In the genomic region with DNA sequence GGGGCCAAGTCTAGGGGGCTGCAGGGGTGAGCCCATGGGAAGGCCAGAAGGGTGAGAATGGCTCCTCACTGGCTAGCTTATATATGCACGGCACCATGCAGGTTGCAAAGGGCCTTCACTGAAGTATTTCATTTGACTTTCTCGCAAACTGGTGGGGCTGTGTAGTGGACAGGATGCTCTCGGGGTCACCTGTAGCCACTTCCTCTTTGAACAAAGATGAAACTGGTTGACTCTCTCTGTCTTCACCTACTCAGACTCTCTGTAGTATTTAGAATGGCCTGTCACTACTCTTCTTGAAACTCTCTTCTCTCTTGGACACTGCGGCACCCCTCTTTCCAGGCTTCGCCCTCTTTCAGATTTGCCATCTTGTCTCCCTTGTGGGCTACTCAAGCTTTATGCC, we compare ENCODE assay signal across 21 cellular contexts.
"Had no signal": no experiment of that assay in that cellular context is flagged by ENCODE, and none has a peak within 500 bp of the region (broad histone marks: within the 10 kb centered on the region; RNA-seq: fewer than 3 reads in every experiment).

No MANE protein-coding gene starts in this region.

- ATAC-seq: activated CD8-positive, alpha-beta T cell treated with anti-CD3 and anti-CD28 coated beads for 36 hours; activated T-cell treated with anti-CD3 and anti-CD28 coated beads, Interleukin-2, amount 50 U/mL, for 4 hours; activated T-helper 17 cell treated with anti-CD3 and anti-CD28 coated beads, Interleukin-2, amount 50 U/mL, for 72 hours; effector memory CD8-positive, alpha-beta T cell; gastrocnemius medialis; natural killer cell treated with Interleukin-12 subunit alpha and Interleukin-12 subunit beta and Interleukin-15 and Interleukin-18, amount 100 ng/mL, for 72 hours; stimulated activated naive B cell treated with anti-CD40 and anti-IgM and Interleukin-4, amounts not matched to agents 10 μg/mL and 1 μg/mL and 100 μg/mL, for 72 hours had no signal

- DNase-seq: activated B cell treated with CpG ODN at 0.5 μM for 24 hours; activated CD4-positive, alpha-beta T cell treated with anti-CD3 and anti-CD28 coated beads, Interleukin-2, amount 50 U/mL, for 1 hour; activated CD8-positive, alpha-beta T cell treated with anti-CD3 and anti-CD28 coated beads for 36 hours; activated gamma-delta T cell treated with Interleukin-2 at 50 U/mL for 16 hours; activated naive CD4-positive, alpha-beta T cell treated with anti-CD3 and anti-CD28 coated beads, Interleukin-2, amount 50 U/mL, for 16 hours; activated T-cell treated with anti-CD3 and anti-CD28 coated beads, Interleukin-2, amount 50 U/mL, for 4 hours; amniotic stem cell; brain microvascular endothelial cell; cortex of kidney; effector memory CD8-positive, alpha-beta T cell; erythroblast; gastrocnemius medialis; glutamatergic neuron; left lung; mesendoderm; stimulated activated CD4-positive, alpha-beta T cell treated with anti-CD3 and anti-CD28 coated beads, Interleukin-1b, Interleukin-23, amount 100 ng/mL, for 48 hours; stimulated activated naive B cell treated with anti-CD40 and anti-IgM and Interleukin-4, amounts not matched to agents 10 μg/mL and 1 μg/mL and 100 μg/mL, for 72 hours; stomach; transverse colon had no signal
